Comparison of ENCODE assay signal across 1 cellular context in genomic region chr7:155643804-155644177, GRCh38.
TF ChIP-seq lines count a peak whose summit lies in the region.

No MANE protein-coding gene starts in this region.

TF ChIP-seq in HCT116, 20 proteins besides CTCF, POLR2A, EP300 and RAD21 (continued from another document):
- no peak for TF ChIP-seq ZNF274 (IDR thresholded peaks at IDR 0.05; ENCODE audit: low read depth, low read length)
